ENCODE assay signal across 16 cellular contexts in genomic region chr9:94903961-94904421, GRCh38.
DNase-seq lines count a peak whose midpoint lies in the region; ATAC-seq and TF ChIP-seq lines count a peak whose summit lies in the region.
"Had no signal": no experiment of that assay in that cellular context is flagged by ENCODE, and none has a peak within 500 bp of the region (broad histone marks: within the 10 kb centered on the region; RNA-seq: fewer than 3 reads in every experiment).

No MANE protein-coding gene starts in this region.

- H3K4me3 Mint-ChIP-seq in activated naive CD4-positive, alpha-beta T cell treated with anti-CD3 and anti-CD28 coated beads, Interleukin-2, amount 10 ng/mL, durations not matched to agents 7 days and 5 days: no peak overlapping the region
- H3K4me3 Mint-ChIP-seq: CD8-positive, alpha-beta memory T cell had no signal

- no peaks in the 10 kb centered on the region for H4K20me1 ChIP-seq in GM23248 (ENCODE audit: insufficient read depth)

- no peaks in the 10 kb centered on the region for H3K9me3 Mint-ChIP-seq in activated naive CD4-positive, alpha-beta T cell treated with anti-CD3 and anti-CD28 coated beads, Interleukin-2, amount 10 ng/mL, durations not matched to agents 7 days and 5 days
- H3K9me3 Mint-ChIP-seq: CD8-positive, alpha-beta memory T cell had no signal

- H3K9me3 ChIP-seq in GM23248 (ENCODE audit: low read depth) (no peaks in the 10 kb centered on the region), adipocyte (ENCODE audit: control insufficient read depth, low read length) (no peaks in the 10 kb centered on the region), tibial nerve (no peaks in the 10 kb centered on the region)
- H3K9me3 ChIP-seq: SJSA1 had no signal

- H3K36me3 ChIP-seq in GM23248 (ENCODE audit: low read depth): no peaks in the 10 kb centered on the region
- no peaks in the 10 kb centered on the region for H3K36me3 ChIP-seq in adipocyte (ENCODE audit: control insufficient read depth, insufficient read depth, low read length, severe bottlenecking)
- no peaks in the 10 kb centered on the region for H3K36me3 ChIP-seq in tibial nerve
- H3K36me3 ChIP-seq: SJSA1 had no signal

- H3K27ac ChIP-seq in GM23248 (peak overlapping the region; percentile 79), layer of hippocampus (ENCODE audit: low read depth, low read length) (peak overlapping the region; percentile 75), tibial nerve (peak overlapping the region in 3 of 4 donors; percentile 38 to 92 (median 89))
- H3K27ac ChIP-seq: foreskin keratinocyte, parathyroid adenoma, SJSA1 had no signal

- no peak for TF ChIP-seq EP300 in tibial nerve (IDR thresholded peaks at IDR 0.05)

- peaks cover 62% of the 10 kb centered on the region for H3K4me1 ChIP-seq in GM23248 (ENCODE audit: insufficient read depth)
- peaks cover 51% of the 10 kb centered on the region for H3K4me1 ChIP-seq in adipocyte (ENCODE audit: control insufficient read depth, insufficient read depth, low read length)
- H3K4me1 ChIP-seq in tibial nerve: peaks cover 0 to 86% (median 52%) of the 10 kb centered on the region in 4 donors

- DNase-seq in GM23248 (peak; percentile 91), adipocyte (ENCODE audit: low read depth) (peak; percentile 82), tibial nerve (ENCODE audit: low spot score in 2 of 2) (no peak), HEK293T (ENCODE audit: extremely low spot score) (no peak)
- no peak for DNase-seq in activated naive CD4-positive, alpha-beta T cell treated with anti-CD3 and anti-CD28 coated beads, Interleukin-2, amount 10 ng/mL, durations not matched to agents 7 days and 5 days
- DNase-seq: activated CD4-positive, alpha-beta T cell treated with anti-CD3 and anti-CD28 coated beads, Interleukin-2, amount 50 U/mL, for 48 hours; CD8-positive, alpha-beta memory T cell; effector CD8-positive, alpha-beta T cell; foreskin keratinocyte; KBM-7; NCI-H1417 treated with DMSO at 0.1 percent for 48 hours; NCI-H226 had no signal

- H3K27ac Mint-ChIP-seq in activated naive CD4-positive, alpha-beta T cell treated with anti-CD3 and anti-CD28 coated beads, Interleukin-2, amount 10 ng/mL, durations not matched to agents 7 days and 5 days: no peak overlapping the region

- in situ Hi-C loops in GM23248 (cut with MboI): no loop called here

- WGBS in GM23248 (ENCODE audit: low coverage in 1 of 2, low lambda C conversion rate in 2 of 2, missing lambda C conversion rate in 2 of 2), 2 experiments: 0 to 3% methylated on average over 2 of the region's 2 CpGs
- 48% methylated on average over 2 of the region's 2 CpGs for WGBS in tibial nerve, 2 donors

- H3K4me2 ChIP-seq in GM23248 (ENCODE audit: unreplicated experiment): peak overlapping the region; percentile 93

- POLR2A ChIA-PET in HEK293T (lab: Yijun Ruan, JAX): no interaction called here

- CTCF ChIA-PET in activated naive CD4-positive, alpha-beta T cell treated with anti-CD3 and anti-CD28 coated beads, Interleukin-2, amount 10 ng/mL, durations not matched to agents 7 days and 5 days (lab: Charles Lee): no interaction called here
- CTCF ChIA-PET in HEK293T (lab: Yijun Ruan, JAX): interaction anchor here (0.7 kb wide), 1 partner anchor 105 kb away, joined by 4 read pairs; no protein-coding TSS in a partner anchor

- peak overlapping the region; percentile 66 for H3K9ac ChIP-seq in GM23248
- peak overlapping the region; percentile 67 for H3K9ac ChIP-seq in adipocyte (ENCODE audit: low read length)
- H3K9ac ChIP-seq: parathyroid adenoma had no signal

- no peak for ATAC-seq in GM21737 (IDR thresholded peaks at IDR 0.05; ENCODE audit: unreplicated experiment)
- ATAC-seq: foreskin keratinocyte had no signal

- H3K4me1 Mint-ChIP-seq in activated naive CD4-positive, alpha-beta T cell treated with anti-CD3 and anti-CD28 coated beads, Interleukin-2, amount 10 ng/mL, durations not matched to agents 7 days and 5 days: peaks cover 11% of the 10 kb centered on the region
- H3K4me1 Mint-ChIP-seq: CD8-positive, alpha-beta memory T cell had no signal

- H3K27me3 ChIP-seq in GM23248 (replicated peaks; ENCODE audit: insufficient read depth) (no peaks in the 10 kb centered on the region), adipocyte (replicated peaks; ENCODE audit: control insufficient read depth, insufficient read depth, low read length) (no peaks in the 10 kb centered on the region), layer of hippocampus (ENCODE audit: control insufficient read depth, insufficient read depth, low read length) (no peaks in the 10 kb centered on the region), tibial nerve (no peaks in the 10 kb centered on the region)
- H3K27me3 ChIP-seq: foreskin keratinocyte, SJSA1 had no signal

- no peak for TF ChIP-seq POLR2A in tibial nerve (IDR thresholded peaks at IDR 0.05)

- H3K27me3 Mint-ChIP-seq in activated naive CD4-positive, alpha-beta T cell treated with anti-CD3 and anti-CD28 coated beads, Interleukin-2, amount 10 ng/mL, durations not matched to agents 7 days and 5 days: no peaks in the 10 kb centered on the region
- H3K27me3 Mint-ChIP-seq: CD8-positive, alpha-beta memory T cell had no signal

- no peak for TF ChIP-seq CTCF in tibial nerve (IDR thresholded peaks at IDR 0.05)

- no peaks in the 10 kb centered on the region for H3K36me3 Mint-ChIP-seq in activated naive CD4-positive, alpha-beta T cell treated with anti-CD3 and anti-CD28 coated beads, Interleukin-2, amount 10 ng/mL, durations not matched to agents 7 days and 5 days

- peaks cover 38% of the 10 kb centered on the region for H3K79me2 ChIP-seq in GM23248 (ENCODE audit: insufficient read depth)
- H3K79me2 ChIP-seq: parathyroid adenoma had no signal

- H2AFZ ChIP-seq in GM23248: no peak overlapping the region
- H2AFZ ChIP-seq: parathyroid adenoma had no signal

- peaks cover 61% of the 10 kb centered on the region for H3F3A ChIP-seq in GM23248 (ENCODE audit: insufficient read depth)

- no peaks in the 10 kb centered on the region for H3K9me2 ChIP-seq in GM23248 (ENCODE audit: insufficient read depth)

- H3K4me3 ChIP-seq in GM23248 (peak overlapping the region; percentile 65), adipocyte (ENCODE audit: low read length) (no peak overlapping the region), tibial nerve (no peak overlapping the region)
- H3K4me3 ChIP-seq: SJSA1 had no signal

TF ChIP-seq in HEK293T, 16 proteins besides CTCF, POLR2A, EP300 and RAD21:
- TF ChIP-seq SUZ12 (IDR thresholded peaks at IDR 0.05) (no peak), ARNT (IDR thresholded peaks at IDR 0.05) (no peak), HDGF (IDR thresholded peaks at IDR 0.05; ENCODE audit: borderline replicate concordance) (no peak), FOXA1 (IDR thresholded peaks at IDR 0.05) (no peak), FOXM1 (IDR thresholded peaks at IDR 0.05; ENCODE audit: borderline replicate concordance) (no peak), ZNF384 (IDR thresholded peaks at IDR 0.05) (no peak), CTBP1 (IDR thresholded peaks at IDR 0.05; ENCODE audit: borderline replicate concordance) (no peak), SP1 (IDR thresholded peaks at IDR 0.05) (no peak), NFRKB (IDR thresholded peaks at IDR 0.05) (no peak), L3MBTL2 (conservative IDR thresholded peaks at IDR 0.05) (no peak), LEF1 (IDR thresholded peaks at IDR 0.05; ENCODE audit: borderline replicate concordance) (no peak)

Comparison
In these comparisons a context has a peak if more than half of its experiments do, and no peak if none do; other contexts are left out.
1. DNase-seq: peak in GM23248 (single experiment) and adipocyte (single experiment); none in tibial nerve (0 of 2), activated naive CD4-positive, alpha-beta T cell treated with anti-CD3 and anti-CD28 coated beads, Interleukin-2, amount 10 ng/mL, durations not matched to agents 7 days and 5 days (single experiment) and HEK293T (single experiment).
2. Peak in every context shown above with its lines, with median percentiles within 50 percentile points of each other: H3K27ac ChIP-seq.